ENCODE assay signal across 1 cellular context in genomic region chr9:21121595-21122251, GRCh38.
TF ChIP-seq lines count a peak whose summit lies in the region.

No MANE protein-coding gene starts in this region.

TF ChIP-seq in H1, 55 proteins besides CTCF, POLR2A, EP300 and RAD21 (continued from another document):
- no peak for TF ChIP-seq EGR1 (IDR thresholded peaks at IDR 0.05; ENCODE audit: borderline replicate concordance, low read depth, low read length)
- no peak for TF ChIP-seq SP1 (IDR thresholded peaks at IDR 0.05; ENCODE audit: low read depth, low read length)
- no peak for TF ChIP-seq CREB1 (IDR thresholded peaks at IDR 0.05)
- no peak for TF ChIP-seq SIX5 (IDR thresholded peaks at IDR 0.05; ENCODE audit: low read depth, low read length)
- TF ChIP-seq BCL11A (IDR thresholded peaks at IDR 0.05; ENCODE audit: low read depth in 2 of 2, low read length in 2 of 2) = no peak
- no peak for TF ChIP-seq SUZ12 (IDR thresholded peaks at IDR 0.05; ENCODE audit: low read length)
- TF ChIP-seq, protein P1, sequence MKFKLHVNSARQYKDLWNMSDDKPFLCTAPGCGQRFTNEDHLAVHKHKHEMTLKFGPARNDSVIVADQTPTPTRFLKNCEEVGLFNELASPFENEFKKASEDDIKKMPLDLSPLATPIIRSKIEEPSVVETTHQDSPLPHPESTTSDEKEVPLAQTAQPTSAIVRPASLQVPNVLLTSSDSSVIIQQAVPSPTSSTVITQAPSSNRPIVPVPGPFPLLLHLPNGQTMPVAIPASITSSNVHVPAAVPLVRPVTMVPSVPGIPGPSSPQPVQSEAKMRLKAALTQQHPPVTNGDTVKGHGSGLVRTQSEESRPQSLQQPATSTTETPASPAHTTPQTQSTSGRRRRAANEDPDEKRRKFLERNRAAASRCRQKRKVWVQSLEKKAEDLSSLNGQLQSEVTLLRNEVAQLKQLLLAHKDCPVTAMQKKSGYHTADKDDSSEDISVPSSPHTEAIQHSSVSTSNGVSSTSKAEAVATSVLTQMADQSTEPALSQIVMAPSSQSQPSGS (IDR thresholded peaks at IDR 0.05; ENCODE audit: low read length) = no peak
- TF ChIP-seq JUND (IDR thresholded peaks at IDR 0.05; ENCODE audit: low read length) = no peak
- no peak for TF ChIP-seq CEBPB (IDR thresholded peaks at IDR 0.05; ENCODE audit: low read depth, low read length)
